8 cellular contexts compared by ENCODE assay signal in the genomic region with DNA sequence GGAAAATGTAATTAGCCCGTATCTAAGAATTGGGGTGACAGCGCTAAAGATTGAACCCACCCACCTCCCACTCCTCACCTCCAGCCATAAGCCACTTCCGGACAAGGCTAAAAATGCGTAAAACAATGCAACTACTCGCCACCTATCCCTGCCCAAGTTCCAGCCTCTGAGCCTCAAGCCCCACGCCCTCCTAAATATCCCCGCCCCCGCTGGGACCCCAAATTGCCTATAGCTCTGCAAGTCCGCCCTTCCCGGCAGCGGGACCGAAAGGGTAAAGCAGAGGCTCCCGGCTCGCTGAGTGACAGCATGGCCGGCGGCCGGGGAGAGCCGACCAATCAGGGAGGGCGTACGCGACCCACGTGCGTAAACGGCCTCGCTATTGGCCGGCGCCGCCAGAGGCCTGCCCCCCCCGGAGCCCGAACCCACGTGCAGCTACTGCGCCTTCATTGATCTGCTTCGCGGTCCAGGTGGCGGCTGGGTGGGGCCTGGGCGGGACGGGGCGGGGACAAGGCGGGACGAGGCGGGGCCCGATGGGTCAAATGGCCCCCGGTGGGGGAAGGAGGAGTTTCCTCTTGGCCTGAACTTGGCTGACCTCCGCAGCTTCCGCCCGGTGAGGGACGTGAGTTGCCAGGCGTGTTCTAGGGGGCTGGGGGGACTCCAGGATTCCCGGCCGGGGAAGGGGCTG. TPM values are rescaled to one million over a fixed set of nuclear protein-coding genes. Genes with fewer than 3 reads are reported as not detected.
DNase-seq lines count a peak whose midpoint lies in the region; ATAC-seq and TF ChIP-seq lines count a peak whose summit lies in the region.

Gene TLE6 (plus strand): TSS at position 564 of the 685 bp plus-strand sequence. CDS start 670 bp downstream, outside the sequence.

- WGBS in liver = under 1% methylated on average over 50 of the region's 50 CpGs

- no peaks in the 10 kb centered on the region for H3K36me3 Mint-ChIP-seq in activated CD4-positive, alpha-beta T cell treated with anti-CD3 and anti-CD28 coated beads, Interleukin-2, amount 10 ng/mL, durations not matched to agents 7 days and 5 days (ENCODE audit: low read depth)

- H3K27ac ChIP-seq in C4-2B (peak within 1 kb of the TSS; percentile 78), liver (ENCODE audit: low read depth in 1 of 2, low read length in 2 of 2) (peak within 1 kb of the TSS; percentile 70 to 76)

- H3K27me3 ChIP-seq in liver (ENCODE audit: control insufficient read depth in 4 of 4, insufficient read depth in 4 of 4, low read length in 3 of 4) = no peaks in the 10 kb centered on the region

- peak within 1 kb of the TSS; percentile 94 for H3K27ac Mint-ChIP-seq in activated CD4-positive, alpha-beta T cell treated with anti-CD3 and anti-CD28 coated beads, Interleukin-2, amount 10 ng/mL, durations not matched to agents 7 days and 5 days

- H3K27me3 Mint-ChIP-seq in activated CD4-positive, alpha-beta T cell treated with anti-CD3 and anti-CD28 coated beads, Interleukin-2, amount 10 ng/mL, durations not matched to agents 7 days and 5 days = peaks cover 11% of the 10 kb centered on the region

- TF ChIP-seq RAD21 in liver (IDR thresholded peaks at IDR 0.05) = no peak

- H3K4me1 Mint-ChIP-seq in activated CD4-positive, alpha-beta T cell treated with anti-CD3 and anti-CD28 coated beads, Interleukin-2, amount 10 ng/mL, durations not matched to agents 7 days and 5 days = peaks cover 20% of the 10 kb centered on the region

- DNase-seq in NCI-H526 treated with DMSO at 0.1 percent for 48 hours (lab: John Stamatoyannopoulos, UW) (peak; percentile 81), dermis blood vessel endothelial cell (peak; percentile 97)
- peak; percentile 96 for DNase-seq in activated CD4-positive, alpha-beta T cell treated with anti-CD3 and anti-CD28 coated beads, Interleukin-2, amount 10 ng/mL, durations not matched to agents 7 days and 5 days
- peak; percentile 86 to 91 for DNase-seq in stimulated activated CD4-positive, alpha-beta T cell treated with anti-CD3 and anti-CD28 coated beads, Interleukin-2, amount 100 ng/mL, for 48 hours

- H3K9ac ChIP-seq in liver (ENCODE audit: low read depth in 1 of 2, low read length in 2 of 2) = peak within 1 kb of the TSS in 1 of 2 donors; percentile 74

- H3K36me3 ChIP-seq in liver (ENCODE audit: control insufficient read depth in 4 of 4, insufficient read depth in 3 of 4, low read depth in 1 of 4, low read length in 3 of 4) = no peaks in the 10 kb centered on the region

- H3K9me3 ChIP-seq in liver (ENCODE audit: control insufficient read depth in 4 of 4, low read length in 3 of 4) = no peaks in the 10 kb centered on the region

- H3K4me3 ChIP-seq in liver (ENCODE audit: low read depth in 1 of 3, low read length in 3 of 3) = peak within 1 kb of the TSS; percentile 30 to 69 (median 45)

- H3K4me3 Mint-ChIP-seq in activated CD4-positive, alpha-beta T cell treated with anti-CD3 and anti-CD28 coated beads, Interleukin-2, amount 10 ng/mL, durations not matched to agents 7 days and 5 days = peak within 1 kb of the TSS; percentile 93

- H3K9me3 Mint-ChIP-seq in activated CD4-positive, alpha-beta T cell treated with anti-CD3 and anti-CD28 coated beads, Interleukin-2, amount 10 ng/mL, durations not matched to agents 7 days and 5 days = no peaks in the 10 kb centered on the region

- ATAC-seq in GM19372 (IDR thresholded peaks at IDR 0.05; ENCODE audit: low read depth, unreplicated experiment) = peak; percentile 94
- peak; percentile 94 for ATAC-seq in HG03520 (IDR thresholded peaks at IDR 0.05; ENCODE audit: unreplicated experiment)

- CTCF ChIA-PET in activated CD4-positive, alpha-beta T cell treated with anti-CD3 and anti-CD28 coated beads, Interleukin-2, amount 10 ng/mL, durations not matched to agents 7 days and 5 days (lab: Charles Lee) = interaction anchor here (0.6 to 2.3 kb wide), 5 partner anchors 9 to 179 kb away, joined by 4 to 9 read pairs (median 5); no protein-coding TSS in a partner anchor

- no peak for TF ChIP-seq CTCF in C4-2B (conservative IDR thresholded peaks at IDR 0.05)
- TF ChIP-seq CTCF in liver (IDR thresholded peaks at IDR 0.05; ENCODE audit: low read depth, low read length, missing input control) = no peak

- peaks cover 15 to 28% (median 18%) of the 10 kb centered on the region in 4 donors for H3K4me1 ChIP-seq in liver (ENCODE audit: control insufficient read depth in 4 of 4, insufficient read depth in 4 of 4, low read length in 3 of 4)

- POLR2A ChIA-PET in activated CD4-positive, alpha-beta T cell treated with anti-CD3 and anti-CD28 coated beads, Interleukin-2, amount 10 ng/mL, durations not matched to agents 7 days and 5 days (lab: Charles Lee) = interaction anchor here (0.6 to 0.8 kb wide), 2 partner anchors 58 to 89 kb away, joined by 3 to 10 read pairs; no protein-coding TSS in a partner anchor

TF ChIP-seq in liver, 16 proteins besides CTCF, POLR2A, EP300 and RAD21:
- TF ChIP-seq REST (IDR thresholded peaks at IDR 0.05) (peak; percentile 43), ZBTB33 (IDR thresholded peaks at IDR 0.05) (no peak), FOXA2 (IDR thresholded peaks at IDR 0.05) (no peak), GABPA (IDR thresholded peaks at IDR 0.05 in 1 of 2, conservative IDR thresholded peaks at IDR 0.05 in 1 of 2) (peak in 1 of 2 donors; percentile 59), FOXA1 (IDR thresholded peaks at IDR 0.05) (peak; percentile 42), RXRA (IDR thresholded peaks at IDR 0.05) (peak; percentile 77 to 88), TAF1 (conservative IDR thresholded peaks at IDR 0.05) (no peak), HNF4G (IDR thresholded peaks at IDR 0.05) (no peak), SP1 (IDR thresholded peaks at IDR 0.05) (peak; percentile 90), YY1 (IDR thresholded peaks at IDR 0.05) (peak; percentile 67), EGR1 (IDR thresholded peaks at IDR 0.05; ENCODE audit: low read depth in 2 of 2) (no peak), HNF4A (conservative IDR thresholded peaks at IDR 0.05) (peak; percentile 27 to 39), JUND (IDR thresholded peaks at IDR 0.05) (no peak), MAX (IDR thresholded peaks at IDR 0.05) (peak; percentile 21), NR2F2 (IDR thresholded peaks at IDR 0.05) (peak; percentile 66)
- TF ChIP-seq, protein P1, sequence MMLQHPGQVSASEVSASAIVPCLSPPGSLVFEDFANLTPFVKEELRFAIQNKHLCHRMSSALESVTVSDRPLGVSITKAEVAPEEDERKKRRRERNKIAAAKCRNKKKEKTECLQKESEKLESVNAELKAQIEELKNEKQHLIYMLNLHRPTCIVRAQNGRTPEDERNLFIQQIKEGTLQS (IDR thresholded peaks at IDR 0.05) = no peak
TF ChIP-seq in liver: peak in this region for 9.

RNA-seq across cellular contexts. Expression of gene TLE6, which starts in this region (rescaled TPM):
- 1 to 10 TPM; 1.2 to 1.6 TPM for total RNA-seq in activated CD4-positive, alpha-beta T cell treated with anti-CD3 and anti-CD28 coated beads, Interleukin-2, amount 10 ng/mL, durations not matched to agents 7 days and 5 days
- 2.0 and 2.7 TPM in 2 replicates for total RNA-seq in dermis blood vessel endothelial cell
- 1 to 10 TPM in 1 of 2 donors, under 1 TPM in 1; 0.47 to 1.7 TPM for total RNA-seq in liver
- polyA plus RNA-seq in liver = 1 to 10 TPM in 1 of 2 donors, under 1 TPM in 1; 0.78 to 2.8 TPM

Comparison
In these comparisons a context has a peak if more than half of its experiments do, and no peak if none do; other contexts are left out.
1. Peak in every context shown above with its lines: DNase-seq, ATAC-seq, H3K4me3 ChIP-seq and H3K27ac ChIP-seq.